ENCODE assay signal across 25 cellular contexts in the genomic region with DNA sequence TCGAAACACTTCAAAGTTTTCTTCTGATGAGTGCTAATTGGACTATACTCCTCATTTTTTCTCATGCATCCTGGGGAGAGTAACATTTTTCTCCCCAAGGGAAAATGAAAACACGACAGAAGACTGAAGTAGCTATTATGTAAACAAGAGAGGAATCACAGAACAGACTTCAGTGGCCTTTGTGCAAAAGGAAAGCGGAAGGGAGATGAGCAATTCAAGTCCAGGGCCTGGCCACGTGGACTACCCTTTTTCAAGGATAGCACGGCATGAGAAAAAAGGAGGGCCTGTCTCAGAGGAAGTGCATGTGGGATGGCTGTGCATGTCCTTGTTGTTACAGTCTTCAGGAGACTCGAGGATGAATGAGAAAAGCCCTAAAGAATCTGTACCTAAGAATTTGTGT. TPM values are rescaled to one million over a fixed set of nuclear protein-coding genes. Genes with fewer than 3 reads are reported as not detected.
A peak's percentile ranks its signal among the peaks of the same experiment; 100 is the strongest.
DNase-seq lines count a peak whose midpoint lies in the region; ATAC-seq and TF ChIP-seq lines count a peak whose summit lies in the region.
"Had no signal": no experiment of that assay in that cellular context is flagged by ENCODE, and none has a peak within 500 bp of the region (broad histone marks: within the 10 kb centered on the region; RNA-seq: fewer than 3 reads in every experiment).

No MANE protein-coding gene starts in this region.

- TF ChIP-seq CTCF in heart left ventricle (IDR thresholded peaks at IDR 0.05): no peak
- TF ChIP-seq CTCF in lower leg skin (IDR thresholded peaks at IDR 0.05): no peak
- TF ChIP-seq CTCF in upper lobe of left lung (IDR thresholded peaks at IDR 0.05): no peak

- no peaks in the 10 kb centered on the region for H3K27me3 Mint-ChIP-seq in activated CD8-positive, alpha-beta T cell treated with anti-CD3 and anti-CD28 coated beads, Interleukin-2, amount 10 ng/mL, durations not matched to agents 7 days and 5 days (ENCODE audit: low read depth)

- TF ChIP-seq EP300 in upper lobe of left lung (IDR thresholded peaks at IDR 0.05): no peak

- POLR2A ChIA-PET in activated CD8-positive, alpha-beta T cell treated with anti-CD3 and anti-CD28 coated beads, Interleukin-2, amount 10 ng/mL, durations not matched to agents 7 days and 5 days (lab: Charles Lee): no interaction called here

- H3K27ac ChIP-seq in heart left ventricle (peak overlapping the region in 4 of 12 donors; percentile 6 to 56 (median 10)), upper lobe of left lung (no peak overlapping the region)
- H3K27ac ChIP-seq: gastroesophageal sphincter, psoas muscle, uterus had no signal

- H3K9me3 ChIP-seq in heart left ventricle: no peaks in the 10 kb centered on the region
- H3K9me3 ChIP-seq in upper lobe of left lung: no peaks in the 10 kb centered on the region
- H3K9me3 ChIP-seq: gastroesophageal sphincter, psoas muscle, uterus had no signal

- H3K27ac Mint-ChIP-seq in activated CD8-positive, alpha-beta T cell treated with anti-CD3 and anti-CD28 coated beads, Interleukin-2, amount 10 ng/mL, durations not matched to agents 7 days and 5 days: no peak overlapping the region
- H3K27ac Mint-ChIP-seq: activated naive CD8-positive, alpha-beta T cell treated with anti-CD3 and anti-CD28 coated beads for 36 hours; natural killer cell had no signal

- WGBS in heart left ventricle, 4 donors: 43 to 58% (median 52%) methylated on average over 6 of the region's 6 CpGs
- 60% methylated on average over 6 of the region's 6 CpGs for WGBS in lower leg skin, 2 donors
- 47 to 60% methylated on average over 6 of the region's 6 CpGs for WGBS in upper lobe of left lung, 2 donors

- H3K4me3 Mint-ChIP-seq in activated CD8-positive, alpha-beta T cell treated with anti-CD3 and anti-CD28 coated beads, Interleukin-2, amount 10 ng/mL, durations not matched to agents 7 days and 5 days: no peak overlapping the region
- H3K4me3 Mint-ChIP-seq: activated naive CD8-positive, alpha-beta T cell treated with anti-CD3 and anti-CD28 coated beads for 36 hours; activated T-cell treated with anti-CD3 and anti-CD28 coated beads, Interleukin-2, amount 50 U/mL, for 4 hours; central memory CD8-positive, alpha-beta T cell; natural killer cell; stimulated activated naive CD8-positive, alpha-beta T cell treated with anti-CD3 and anti-CD28 coated beads, Interleukin-15, amount 100 ng/mL, for 72 hours had no signal

- no peaks in the 10 kb centered on the region for H3K36me3 Mint-ChIP-seq in activated CD8-positive, alpha-beta T cell treated with anti-CD3 and anti-CD28 coated beads, Interleukin-2, amount 10 ng/mL, durations not matched to agents 7 days and 5 days (ENCODE audit: low read depth)
- H3K36me3 Mint-ChIP-seq: activated naive CD8-positive, alpha-beta T cell treated with anti-CD3 and anti-CD28 coated beads for 36 hours; natural killer cell had no signal

- peak in 3 of 5 donors; percentile 23 to 34 (median 32) for DNase-seq in heart left ventricle
- no peak for DNase-seq in cardiac septum (ENCODE audit: low spot score)
- DNase-seq in astrocyte of the hippocampus (ENCODE audit: low read depth, low spot score): peak; percentile 16
- peak; percentile 20 for DNase-seq in left cardiac atrium
- no peak for DNase-seq in lower leg skin (ENCODE audit: low spot score in 2 of 2)
- DNase-seq in stimulated activated naive CD4-positive, alpha-beta T cell (lab: John Stamatoyannopoulos, UW): no peak
- DNase-seq in activated CD8-positive, alpha-beta T cell treated with anti-CD3 and anti-CD28 coated beads, Interleukin-2, amount 10 ng/mL, durations not matched to agents 7 days and 5 days: no peak
- DNase-seq in upper lobe of left lung: no peak
- DNase-seq: ACHN; activated CD4-positive, alpha-beta T cell treated with anti-CD3 and anti-CD28 coated beads, Interleukin-2, amount 50 U/mL, for 4 hours; activated naive CD8-positive, alpha-beta T cell treated with anti-CD3 and anti-CD28 coated beads for 36 hours; activated T-cell treated with anti-CD3 and anti-CD28 coated beads, Interleukin-2, amount 50 U/mL, for 4 hours; COR-L47; MV-4-11; natural killer cell; NCI-H2081; NCI-H526 treated with DMSO at 0.1 percent for 48 hours; psoas muscle; stimulated activated CD4-positive, alpha-beta T cell treated with anti-CD3 and anti-CD28 coated beads, Interleukin-15, amount 100 ng/mL, for 24 hours; stimulated activated naive CD8-positive, alpha-beta T cell treated with anti-CD3 and anti-CD28 coated beads, Interleukin-15, amount 100 ng/mL, for 72 hours; uterus had no signal

- ATAC-seq in heart left ventricle: peak in 2 of 4 donors; percentile 41 to 71
- ATAC-seq in left cardiac atrium: peak in 1 of 2 donors; percentile 30
- ATAC-seq in activated CD8-positive, alpha-beta T cell treated with anti-CD3 and anti-CD28 coated beads, Interleukin-2, amount 10 ng/mL, durations not matched to agents 7 days and 5 days: no peak
- ATAC-seq in upper lobe of left lung (ENCODE audit: low FRiP score in 2 of 2): no peak
- ATAC-seq: activated T-cell treated with anti-CD3 and anti-CD28 coated beads, Interleukin-2, amount 50 U/mL, for 4 hours; gastroesophageal sphincter; natural killer cell; psoas muscle; stimulated activated naive CD8-positive, alpha-beta T cell treated with anti-CD3 and anti-CD28 coated beads, Interleukin-15, amount 100 ng/mL, for 72 hours had no signal

- no peaks in the 10 kb centered on the region for H3K4me1 Mint-ChIP-seq in activated CD8-positive, alpha-beta T cell treated with anti-CD3 and anti-CD28 coated beads, Interleukin-2, amount 10 ng/mL, durations not matched to agents 7 days and 5 days (ENCODE audit: low read depth)
- H3K4me1 Mint-ChIP-seq: activated naive CD8-positive, alpha-beta T cell treated with anti-CD3 and anti-CD28 coated beads for 36 hours; central memory CD8-positive, alpha-beta T cell; natural killer cell; stimulated activated naive CD8-positive, alpha-beta T cell treated with anti-CD3 and anti-CD28 coated beads, Interleukin-15, amount 100 ng/mL, for 72 hours had no signal

- H3K4me1 ChIP-seq in heart left ventricle (no peaks in the 10 kb centered on the region), upper lobe of left lung (no peaks in the 10 kb centered on the region)
- H3K4me1 ChIP-seq: gastroesophageal sphincter, psoas muscle, uterus had no signal

- TF ChIP-seq POLR2A in heart left ventricle (IDR thresholded peaks at IDR 0.05): no peak
- no peak for TF ChIP-seq POLR2A in lower leg skin (IDR thresholded peaks at IDR 0.05)
- TF ChIP-seq POLR2A in upper lobe of left lung (IDR thresholded peaks at IDR 0.05): no peak

- H3K4me3 ChIP-seq in heart left ventricle (no peak overlapping the region), lower leg skin (ENCODE audit: low read depth, poor library complexity, severe bottlenecking) (no peak overlapping the region), upper lobe of left lung (no peak overlapping the region)
- H3K4me3 ChIP-seq: gastroesophageal sphincter, lung, psoas muscle, uterus had no signal

- H3K36me3 ChIP-seq in heart left ventricle (no peaks in the 10 kb centered on the region), upper lobe of left lung (no peaks in the 10 kb centered on the region)
- H3K36me3 ChIP-seq: gastroesophageal sphincter, uterus had no signal

- H3K27me3 ChIP-seq in heart left ventricle (no peaks in the 10 kb centered on the region), upper lobe of left lung (no peaks in the 10 kb centered on the region)
- H3K27me3 ChIP-seq: gastroesophageal sphincter, uterus had no signal

- CTCF ChIA-PET in activated CD8-positive, alpha-beta T cell treated with anti-CD3 and anti-CD28 coated beads, Interleukin-2, amount 10 ng/mL, durations not matched to agents 7 days and 5 days (lab: Charles Lee): no interaction called here

- no peaks in the 10 kb centered on the region for H3K9me3 Mint-ChIP-seq in activated CD8-positive, alpha-beta T cell treated with anti-CD3 and anti-CD28 coated beads, Interleukin-2, amount 10 ng/mL, durations not matched to agents 7 days and 5 days (ENCODE audit: insufficient read depth)
- H3K9me3 Mint-ChIP-seq: activated naive CD8-positive, alpha-beta T cell treated with anti-CD3 and anti-CD28 coated beads for 36 hours; central memory CD8-positive, alpha-beta T cell; stimulated activated naive CD8-positive, alpha-beta T cell treated with anti-CD3 and anti-CD28 coated beads, Interleukin-15, amount 100 ng/mL, for 72 hours had no signal

- intact Hi-C loops in heart left ventricle (cut with DNase I): loop anchor here in 1 of 10 donors (5.0 kb wide), 1 partner anchor 34 kb away; no protein-coding TSS in a partner anchor
- intact Hi-C loops in cardiac septum (cut with DNase I): no loop called here
- intact Hi-C loops in left cardiac atrium (cut with DNase I): no loop called here
- intact Hi-C loops in lower leg skin (cut with DNase I; ENCODE audit: low total_unique reads): no loop called here

RNA-seq across cellular contexts. Expression of gene KCNE4, which starts 43.8 kb away (rescaled TPM):
- total RNA-seq in heart left ventricle (1 to 10 TPM in 8 of 9 donors, under 1 TPM in 1; 0.69 to 3.7 (median 1.6) TPM), cardiac septum (1.7 TPM), left cardiac atrium (1 to 10 TPM; 4.5 to 5.1 TPM), lower leg skin (1 to 10 TPM in 3 of 4 donors, under 1 TPM in 1; 0.95 to 4.1 (median 1.7) TPM), upper lobe of left lung (1 to 10 TPM in 2 of 6 donors, under 1 TPM in 3, not detected in 1; 0.20 to 1.9 (median 0.89) TPM)
- polyA plus RNA-seq in heart left ventricle: 1 to 10 TPM; 1.5 to 2.4 TPM
- not detected for total RNA-seq in activated CD8-positive, alpha-beta T cell treated with anti-CD3 and anti-CD28 coated beads, Interleukin-2, amount 10 ng/mL, durations not matched to agents 7 days and 5 days
- total RNA-seq: activated naive CD8-positive, alpha-beta T cell treated with anti-CD3 and anti-CD28 coated beads for 36 hours; activated T-cell treated with anti-CD3 and anti-CD28 coated beads, Interleukin-2, amount 50 U/mL, for 4 hours; natural killer cell; PC-3 had no signal

Comparison
In these comparisons a context has a peak if more than half of its experiments do, and no peak if none do; other contexts are left out.
1. DNase-seq: peak in heart left ventricle (3 of 5), astrocyte of the hippocampus (single experiment) and left cardiac atrium (single experiment); none in cardiac septum (single experiment), lower leg skin (0 of 2), stimulated activated naive CD4-positive, alpha-beta T cell (0 of 6), activated CD8-positive, alpha-beta T cell treated with anti-CD3 and anti-CD28 coated beads, Interleukin-2, amount 10 ng/mL, durations not matched to agents 7 days and 5 days (single experiment) and upper lobe of left lung (0 of 2).